25 cellular contexts compared by ENCODE assay signal in genomic region chr13:62631124-62631523, GRCh38.
"Had no signal": no experiment of that assay in that cellular context is flagged by ENCODE, and none has a peak within 500 bp of the region (broad histone marks: within the 10 kb centered on the region; RNA-seq: fewer than 3 reads in every experiment).

No MANE protein-coding gene starts in this region.

- DNase-seq: stimulated activated CD4-positive, alpha-beta T cell treated with anti-CD3 and anti-CD28 coated beads, Interleukin-2, amount 100 ng/mL, for 48 hours; stimulated activated CD4-positive, alpha-beta T cell treated with anti-CD3 and anti-CD28 coated beads, Interleukin-4, amount 100 ng/mL, for 1 hour; stimulated activated CD4-positive, alpha-beta T cell treated with anti-CD3 and anti-CD28 coated beads, Interleukin-4, amount 100 ng/mL, for 24 hours; stimulated activated CD4-positive, alpha-beta T cell treated with anti-CD3 and anti-CD28 coated beads, Interleukin-4, amount 100 ng/mL, for 4 hours; stimulated activated CD8-positive, alpha-beta memory T cell treated with anti-CD3 and anti-CD28 coated beads, Interleukin-4, amount 100 ng/mL, for 48 hours; stimulated activated naive B cell treated with anti-CD40 and anti-IgM and Interleukin-4, amounts not matched to agents 10 μg/mL and 1 μg/mL and 100 μg/mL, for 72 hours; stimulated activated naive CD4-positive, alpha-beta T cell; stimulated activated naive CD4-positive, alpha-beta T cell treated with Interleukin-2 at 50 U/mL for 16 hours; stimulated activated naive CD8-positive, alpha-beta T cell treated with anti-CD3 and anti-CD28 coated beads, Interleukin-15, amount 100 ng/mL, for 72 hours; stimulated activated naive CD8-positive, alpha-beta T cell treated with anti-CD3 and anti-CD28 coated beads, Interleukin-15, Interleukin-2, amounts not matched to agents 100 U/mL and 50 U/mL, for 24 hours; stomach; substantia nigra; testis; thyroid gland; tibial artery; transverse colon; upper lobe of left lung; upper lobe of right lung; uterus had no signal

- H3K27me3 ChIP-seq: stomach, suprapubic skin, testis, thyroid gland, tibial artery, tibial nerve, transverse colon, upper lobe of left lung, upper lobe of right lung, uterus, vagina had no signal

- H3K27ac ChIP-seq: stomach, suprapubic skin, testis, thoracic aorta, thyroid gland, tibial artery, tibial nerve, transverse colon, upper lobe of left lung, upper lobe of right lung, uterus, vagina had no signal

- H3K9me3 ChIP-seq: testis, thoracic aorta, thyroid gland, tibial artery, tibial nerve, transverse colon, upper lobe of left lung, upper lobe of right lung, uterus, vagina had no signal

- ATAC-seq: stimulated activated effector memory CD8-positive, alpha-beta T cell treated with anti-CD3 and anti-CD28 coated beads, Interleukin-12 subunit alpha, Interleukin-12 subunit beta, amount 100 ng/mL, for 72 hours; stimulated activated memory B cell treated with anti-CD40 and anti-IgM and Interleukin-4, amounts not matched to agents 10 μg/mL and 1 μg/mL and 100 μg/mL, for 72 hours; stimulated activated naive B cell treated with anti-CD40 and anti-IgM and Interleukin-4, amounts not matched to agents 10 μg/mL and 1 μg/mL and 100 μg/mL, for 72 hours; stimulated activated naive CD8-positive, alpha-beta T cell treated with anti-CD3 and anti-CD28 coated beads, Interleukin-15, amount 100 ng/mL, for 72 hours; stimulated activated naive CD8-positive, alpha-beta T cell treated with anti-CD3 and anti-CD28 coated beads, Interleukin-15, Interleukin-2, amounts not matched to agents 100 U/mL and 50 U/mL, for 24 hours; upper lobe of right lung had no signal

- H3K36me3 ChIP-seq: stomach, suprapubic skin, thoracic aorta, thyroid gland, tibial artery, tibial nerve, transverse colon, upper lobe of left lung, upper lobe of right lung, uterus, vagina had no signal

- H3K4me3 ChIP-seq: stomach, suprapubic skin, testis, thoracic aorta, thyroid gland, tibial artery, tibial nerve, transverse colon, upper lobe of left lung, upper lobe of right lung, uterus, vagina had no signal
